ENCODE assay signal across 1 cellular context in the genomic region with DNA sequence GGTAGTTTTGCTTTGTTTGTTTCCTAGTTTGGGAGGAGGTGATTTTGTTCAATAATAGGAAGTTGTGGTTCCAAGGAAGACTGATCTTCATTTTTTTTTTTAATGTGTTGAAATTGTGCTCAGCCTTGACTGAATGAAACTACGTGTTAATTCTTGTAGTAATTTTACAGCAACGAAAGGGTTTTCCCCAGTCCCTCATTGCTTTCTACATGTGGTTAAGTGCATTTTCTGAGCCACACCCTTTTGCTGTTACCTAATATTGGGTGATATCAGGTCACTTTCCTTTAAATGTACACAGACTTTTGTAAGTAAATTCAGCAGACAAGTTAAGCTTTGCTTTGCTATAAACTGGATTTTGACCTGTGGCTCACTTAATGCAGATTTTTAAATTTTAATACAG.
TF ChIP-seq lines count a peak whose summit lies in the region.

No MANE protein-coding gene starts in this region.

TF ChIP-seq in GM23338, 12 proteins besides CTCF, POLR2A, EP300 and RAD21 (continued from another document):
- TF ChIP-seq, protein P1, sequence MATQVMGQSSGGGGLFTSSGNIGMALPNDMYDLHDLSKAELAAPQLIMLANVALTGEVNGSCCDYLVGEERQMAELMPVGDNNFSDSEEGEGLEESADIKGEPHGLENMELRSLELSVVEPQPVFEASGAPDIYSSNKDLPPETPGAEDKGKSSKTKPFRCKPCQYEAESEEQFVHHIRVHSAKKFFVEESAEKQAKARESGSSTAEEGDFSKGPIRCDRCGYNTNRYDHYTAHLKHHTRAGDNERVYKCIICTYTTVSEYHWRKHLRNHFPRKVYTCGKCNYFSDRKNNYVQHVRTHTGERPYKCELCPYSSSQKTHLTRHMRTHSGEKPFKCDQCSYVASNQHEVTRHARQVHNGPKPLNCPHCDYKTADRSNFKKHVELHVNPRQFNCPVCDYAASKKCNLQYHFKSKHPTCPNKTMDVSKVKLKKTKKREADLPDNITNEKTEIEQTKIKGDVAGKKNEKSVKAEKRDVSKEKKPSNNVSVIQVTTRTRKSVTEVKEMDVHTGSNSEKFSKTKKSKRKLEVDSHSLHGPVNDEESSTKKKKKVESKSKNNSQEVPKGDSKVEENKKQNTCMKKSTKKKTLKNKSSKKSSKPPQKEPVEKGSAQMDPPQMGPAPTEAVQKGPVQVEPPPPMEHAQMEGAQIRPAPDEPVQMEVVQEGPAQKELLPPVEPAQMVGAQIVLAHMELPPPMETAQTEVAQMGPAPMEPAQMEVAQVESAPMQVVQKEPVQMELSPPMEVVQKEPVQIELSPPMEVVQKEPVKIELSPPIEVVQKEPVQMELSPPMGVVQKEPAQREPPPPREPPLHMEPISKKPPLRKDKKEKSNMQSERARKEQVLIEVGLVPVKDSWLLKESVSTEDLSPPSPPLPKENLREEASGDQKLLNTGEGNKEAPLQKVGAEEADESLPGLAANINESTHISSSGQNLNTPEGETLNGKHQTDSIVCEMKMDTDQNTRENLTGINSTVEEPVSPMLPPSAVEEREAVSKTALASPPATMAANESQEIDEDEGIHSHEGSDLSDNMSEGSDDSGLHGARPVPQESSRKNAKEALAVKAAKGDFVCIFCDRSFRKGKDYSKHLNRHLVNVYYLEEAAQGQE (IDR thresholded peaks at IDR 0.05; ENCODE audit: unreplicated experiment): no peak
- TF ChIP-seq, protein P2, sequence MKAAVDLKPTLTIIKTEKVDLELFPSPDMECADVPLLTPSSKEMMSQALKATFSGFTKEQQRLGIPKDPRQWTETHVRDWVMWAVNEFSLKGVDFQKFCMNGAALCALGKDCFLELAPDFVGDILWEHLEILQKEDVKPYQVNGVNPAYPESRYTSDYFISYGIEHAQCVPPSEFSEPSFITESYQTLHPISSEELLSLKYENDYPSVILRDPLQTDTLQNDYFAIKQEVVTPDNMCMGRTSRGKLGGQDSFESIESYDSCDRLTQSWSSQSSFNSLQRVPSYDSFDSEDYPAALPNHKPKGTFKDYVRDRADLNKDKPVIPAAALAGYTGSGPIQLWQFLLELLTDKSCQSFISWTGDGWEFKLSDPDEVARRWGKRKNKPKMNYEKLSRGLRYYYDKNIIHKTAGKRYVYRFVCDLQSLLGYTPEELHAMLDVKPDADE (IDR thresholded peaks at IDR 0.05): no peak
- TF ChIP-seq EZH2phosphoT487 (IDR thresholded peaks at IDR 0.05; ENCODE audit: unreplicated experiment) (no peak), ZNF114 (CRISPR knock-in tag; IDR thresholded peaks at IDR 0.05) (no peak), NANOG (IDR thresholded peaks at IDR 0.05; ENCODE audit: borderline replicate concordance) (no peak)
